In the genomic region with DNA sequence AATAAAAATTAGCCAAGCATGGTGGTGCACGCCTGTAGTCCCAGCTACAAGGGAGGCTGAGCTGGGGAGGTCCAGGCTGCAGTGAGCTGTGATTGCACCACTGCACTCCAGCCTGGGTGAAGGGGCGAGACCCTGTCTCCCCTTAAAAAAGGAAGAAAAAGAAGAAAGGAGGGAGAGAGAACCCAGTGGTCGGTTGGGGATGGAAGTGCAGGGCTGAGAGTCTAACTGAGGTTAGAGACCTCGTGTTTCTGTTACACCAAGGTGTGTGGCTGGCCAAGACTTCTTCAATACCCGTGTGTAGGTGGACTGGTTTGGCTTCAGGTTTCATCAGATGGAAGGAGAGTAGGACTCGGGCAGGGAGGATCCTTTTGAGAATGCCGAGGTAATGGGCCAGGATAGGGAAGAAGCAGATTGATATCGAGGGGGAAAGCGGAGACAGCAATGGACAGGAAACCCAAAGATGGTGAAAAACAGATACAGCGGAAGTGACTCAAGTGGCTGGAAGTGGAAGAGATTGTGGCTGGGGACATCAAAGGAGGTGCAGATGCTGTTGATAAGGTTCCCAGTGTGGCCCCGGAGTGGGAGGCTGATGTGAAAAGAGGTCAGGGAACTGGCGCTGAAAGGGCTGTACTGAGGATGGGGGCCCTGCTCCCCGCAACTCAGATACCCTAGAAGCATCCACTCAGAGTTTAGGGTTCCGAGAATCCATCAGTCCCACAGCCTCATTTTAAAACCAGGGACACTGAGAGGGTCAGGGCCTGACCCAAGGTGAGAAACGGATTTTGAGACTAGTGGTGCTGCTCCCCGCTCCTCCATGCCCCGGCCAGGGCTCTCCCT, we compare ENCODE assay signal across 10 cellular contexts. TPM values are rescaled to one million over a fixed set of nuclear protein-coding genes. Genes with fewer than 3 reads are reported as not detected.
DNase-seq lines count a peak whose midpoint lies in the region; ATAC-seq and TF ChIP-seq lines count a peak whose summit lies in the region.
"Had no signal": no experiment of that assay in that cellular context is flagged by ENCODE, and none has a peak within 500 bp of the region (broad histone marks: within the 10 kb centered on the region; RNA-seq: fewer than 3 reads in every experiment).

No MANE protein-coding gene starts in this region.

- H3K27me3 Mint-ChIP-seq in activated naive CD4-positive, alpha-beta T cell treated with anti-CD3 and anti-CD28 coated beads, Interleukin-2, amount 10 ng/mL, durations not matched to agents 7 days and 5 days: peaks cover 50% of the 10 kb centered on the region
- H3K27me3 Mint-ChIP-seq in natural killer cell treated with Interleukin-12 subunit alpha and Interleukin-12 subunit beta and Interleukin-15 and Interleukin-18, amount 100 ng/mL, for 72 hours: peaks cover 0 to 15% of the 10 kb centered on the region in 2 donors

- no peak for TF ChIP-seq POLR2A in upper lobe of left lung (IDR thresholded peaks at IDR 0.05)

- WGBS in heart right ventricle, 2 donors: 55 to 59% methylated on average over 17 of the region's 17 CpGs
- 44 to 59% methylated on average over 14 to 16 of the region's 17 CpGs for WGBS in upper lobe of left lung, 2 donors

- H3K4me1 Mint-ChIP-seq in activated naive CD4-positive, alpha-beta T cell treated with anti-CD3 and anti-CD28 coated beads, Interleukin-2, amount 10 ng/mL, durations not matched to agents 7 days and 5 days: peaks cover 58% of the 10 kb centered on the region
- peaks cover 42 to 44% of the 10 kb centered on the region in 2 donors for H3K4me1 Mint-ChIP-seq in natural killer cell treated with Interleukin-12 subunit alpha and Interleukin-12 subunit beta and Interleukin-15 and Interleukin-18, amount 100 ng/mL, for 72 hours (ENCODE audit: low read depth in 2 of 2)

- H3K9me3 ChIP-seq in heart right ventricle: no peaks in the 10 kb centered on the region
- no peaks in the 10 kb centered on the region for H3K9me3 ChIP-seq in upper lobe of left lung

- H3K27me3 ChIP-seq in heart right ventricle: peaks cover 0 to 56% (median 38%) of the 10 kb centered on the region in 7 donors
- H3K27me3 ChIP-seq in upper lobe of left lung: peaks cover 0 to 4% (median 0%) of the 10 kb centered on the region in 4 donors

- H3K27ac Mint-ChIP-seq in activated naive CD4-positive, alpha-beta T cell treated with anti-CD3 and anti-CD28 coated beads, Interleukin-2, amount 10 ng/mL, durations not matched to agents 7 days and 5 days: peak overlapping the region; percentile 63
- H3K27ac Mint-ChIP-seq in natural killer cell treated with Interleukin-12 subunit alpha and Interleukin-12 subunit beta and Interleukin-15 and Interleukin-18, amount 100 ng/mL, for 72 hours: peak overlapping the region; percentile 77

- intact Hi-C loops in heart right ventricle (cut with DNase I): no loop called here
- intact Hi-C loops in left cardiac atrium (cut with DNase I): no loop called here

- peaks cover under 1% of the 10 kb centered on the region for H3K9me3 Mint-ChIP-seq in activated naive CD4-positive, alpha-beta T cell treated with anti-CD3 and anti-CD28 coated beads, Interleukin-2, amount 10 ng/mL, durations not matched to agents 7 days and 5 days
- H3K9me3 Mint-ChIP-seq in natural killer cell treated with Interleukin-12 subunit alpha and Interleukin-12 subunit beta and Interleukin-15 and Interleukin-18, amount 100 ng/mL, for 72 hours: no peaks in the 10 kb centered on the region

- TF ChIP-seq EP300 in upper lobe of left lung (IDR thresholded peaks at IDR 0.05): no peak

- H3K4me3 Mint-ChIP-seq in activated naive CD4-positive, alpha-beta T cell treated with anti-CD3 and anti-CD28 coated beads, Interleukin-2, amount 10 ng/mL, durations not matched to agents 7 days and 5 days: peak overlapping the region; percentile 72
- H3K4me3 Mint-ChIP-seq in natural killer cell treated with Interleukin-12 subunit alpha and Interleukin-12 subunit beta and Interleukin-15 and Interleukin-18, amount 100 ng/mL, for 72 hours: peak overlapping the region; percentile 82

- peaks cover 2% of the 10 kb centered on the region for H3K36me3 Mint-ChIP-seq in activated naive CD4-positive, alpha-beta T cell treated with anti-CD3 and anti-CD28 coated beads, Interleukin-2, amount 10 ng/mL, durations not matched to agents 7 days and 5 days
- H3K36me3 Mint-ChIP-seq in natural killer cell treated with Interleukin-12 subunit alpha and Interleukin-12 subunit beta and Interleukin-15 and Interleukin-18, amount 100 ng/mL, for 72 hours: no peaks in the 10 kb centered on the region

- DNase-seq in heart right ventricle (no peak), left cardiac atrium (no peak), upper lobe of left lung (no peak), iPS-NIHi11 (ENCODE audit: low spot score) (no peak), NCI-H1436 (lab: John Stamatoyannopoulos, UW) (no peak)
- peak; percentile 82 for DNase-seq in activated naive CD4-positive, alpha-beta T cell treated with anti-CD3 and anti-CD28 coated beads, Interleukin-2, amount 10 ng/mL, durations not matched to agents 7 days and 5 days
- no peak for DNase-seq in natural killer cell treated with Interleukin-12 subunit alpha and Interleukin-12 subunit beta and Interleukin-15 and Interleukin-18, amount 100 ng/mL, for 72 hours (ENCODE audit: low spot score)

- H3K4me1 ChIP-seq in heart right ventricle (peaks cover 0 to 29% (median 16%) of the 10 kb centered on the region in 9 donors), upper lobe of left lung (peaks cover 16 to 36% (median 29%) of the 10 kb centered on the region in 4 donors)

- peak overlapping the region in 8 of 10 donors; percentile 33 to 59 (median 53) for H3K4me3 ChIP-seq in heart right ventricle
- H3K4me3 ChIP-seq in upper lobe of left lung: peak overlapping the region in 3 of 4 donors; percentile 41 to 61 (median 52)

- H3K36me3 ChIP-seq in heart right ventricle: no peaks in the 10 kb centered on the region
- no peaks in the 10 kb centered on the region for H3K36me3 ChIP-seq in upper lobe of left lung

- CTCF ChIA-PET in activated naive CD4-positive, alpha-beta T cell treated with anti-CD3 and anti-CD28 coated beads, Interleukin-2, amount 10 ng/mL, durations not matched to agents 7 days and 5 days (lab: Charles Lee): interaction anchor here (1.3 kb wide), 1 partner anchor 9 kb away, joined by 3 read pairs; no protein-coding TSS in a partner anchor

- H3K27ac ChIP-seq in heart right ventricle (peak overlapping the region in 3 of 10 donors; percentile 3 to 55 (median 49)), upper lobe of left lung (peak overlapping the region; percentile 35 to 67 (median 54))

- TF ChIP-seq CTCF in heart right ventricle (IDR thresholded peaks at IDR 0.05): no peak
- no peak for TF ChIP-seq CTCF in upper lobe of left lung (IDR thresholded peaks at IDR 0.05)

- ATAC-seq in heart right ventricle (no peak), left cardiac atrium (no peak), upper lobe of left lung (ENCODE audit: low FRiP score in 2 of 2) (no peak), HG03432 (IDR thresholded peaks at IDR 0.05; ENCODE audit: unreplicated experiment) (no peak)
- ATAC-seq in natural killer cell treated with Interleukin-12 subunit alpha and Interleukin-12 subunit beta and Interleukin-15 and Interleukin-18, amount 100 ng/mL, for 72 hours: peak; percentile 78 to 80

RNA-seq across cellular contexts. Expression of a gene that starts 0.7 kb away (rescaled TPM):
- 1 to 10 TPM in 8 of 10 donors, under 1 TPM in 2; 0.42 to 4.0 (median 1.9) TPM for total RNA-seq in heart right ventricle
- polyA plus RNA-seq in heart right ventricle: under 1 TPM; 0.16 to 0.59 TPM
- total RNA-seq in left cardiac atrium: 1 to 10 TPM; 3.1 to 5.4 TPM
- under 1 TPM; 0.26 to 0.56 TPM for total RNA-seq in natural killer cell treated with Interleukin-12 subunit alpha and Interleukin-12 subunit beta and Interleukin-15 and Interleukin-18, amount 100 ng/mL, for 72 hours
- 10 to 100 TPM in 1 of 6 donors, 1 to 10 TPM in 4, under 1 TPM in 1; 0.86 to 29.8 (median 6.5) TPM for total RNA-seq in upper lobe of left lung
- total RNA-seq: M059J had no signal
- polyA plus RNA-seq: AG04450 had no signal

RNA-seq across cellular contexts. Expression of a gene that starts 1.1 kb away (rescaled TPM):
- total RNA-seq in heart right ventricle (not detected), left cardiac atrium (not detected), upper lobe of left lung (under 1 TPM in 1 of 6 donors, not detected in 5; 0.30 TPM)
- not detected for polyA plus RNA-seq in heart right ventricle
- total RNA-seq in natural killer cell treated with Interleukin-12 subunit alpha and Interleukin-12 subunit beta and Interleukin-15 and Interleukin-18, amount 100 ng/mL, for 72 hours: under 1 TPM in 1 of 2 donors, not detected in 1; 0.17 TPM
- total RNA-seq: M059J had no signal
- polyA plus RNA-seq: AG04450 had no signal

RNA-seq across cellular contexts. Expression of a gene that starts 46.1 kb away (rescaled TPM):
- total RNA-seq in heart right ventricle (not detected), left cardiac atrium (not detected), upper lobe of left lung (not detected)
- not detected for polyA plus RNA-seq in heart right ventricle
- total RNA-seq in natural killer cell treated with Interleukin-12 subunit alpha and Interleukin-12 subunit beta and Interleukin-15 and Interleukin-18, amount 100 ng/mL, for 72 hours: not detected
- total RNA-seq: M059J had no signal
- polyA plus RNA-seq: AG04450 had no signal

Comparison
In these comparisons a context has a peak if more than half of its experiments do, and no peak if none do; other contexts are left out.
1. ATAC-seq: peak in natural killer cell treated with Interleukin-12 subunit alpha and Interleukin-12 subunit beta and Interleukin-15 and Interleukin-18, amount 100 ng/mL, for 72 hours (2 of 2); none in heart right ventricle (0 of 8), left cardiac atrium (0 of 2), upper lobe of left lung (0 of 2) and HG03432 (single experiment).